ENCODE assay signal across 8 cellular contexts in the genomic region with DNA sequence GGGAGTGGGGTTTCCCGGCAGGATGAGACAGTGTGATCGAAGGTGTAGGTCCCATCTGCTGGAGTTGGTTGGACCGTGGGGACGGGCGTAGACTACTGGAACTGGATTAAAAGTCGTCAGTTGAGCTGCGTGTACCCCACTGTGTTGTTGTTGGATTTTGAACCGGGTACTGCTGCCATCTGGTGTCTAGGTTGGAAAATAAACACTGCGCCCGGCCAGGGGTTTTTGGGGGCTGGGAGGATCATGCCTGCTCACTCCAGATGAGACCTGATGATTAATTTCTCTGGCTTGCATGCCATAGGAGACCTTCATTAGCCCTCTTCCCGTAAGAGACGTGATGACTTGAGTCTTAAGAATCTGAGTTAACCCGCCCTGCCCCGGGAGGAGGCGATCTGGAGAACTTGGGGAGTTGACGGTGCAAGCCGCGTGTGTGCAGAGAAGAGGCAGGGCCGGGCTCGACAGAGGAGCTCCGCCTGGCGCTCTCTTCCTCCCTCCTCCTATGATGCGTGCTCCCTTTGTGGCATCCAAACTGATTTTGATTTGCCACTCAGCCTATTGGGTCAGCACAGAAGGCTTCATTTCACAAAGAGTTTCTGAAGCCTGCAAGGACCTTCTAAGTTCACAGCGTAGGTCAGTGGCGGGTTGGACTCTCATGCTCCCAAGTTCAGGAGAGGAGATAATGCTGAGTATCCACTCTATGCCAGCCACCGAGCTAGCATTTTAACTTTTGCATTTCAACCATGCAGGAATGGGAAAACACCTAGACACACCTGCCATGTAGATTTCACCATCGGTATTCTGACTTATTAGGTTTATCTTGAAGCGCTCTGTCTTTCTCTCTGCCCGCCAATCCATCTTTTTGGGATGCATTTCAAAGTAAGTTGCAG. TPM values are rescaled to one million over a fixed set of nuclear protein-coding genes. Genes with fewer than 3 reads are reported as not detected.
A peak's percentile ranks its signal among the peaks of the same experiment; 100 is the strongest.
DNase-seq lines count a peak whose midpoint lies in the region; ATAC-seq, FAIRE-seq and TF ChIP-seq lines count a peak whose summit lies in the region.

No MANE protein-coding gene starts in this region.

- H3K4me3 ChIP-seq in WERI-Rb-1 (ENCODE audit: low read depth, low read length) (peak overlapping the region; percentile 87), mammary epithelial cell (replicated peaks in 1 of 3; ENCODE audit: insufficient read depth in 1 of 3, low read depth in 2 of 3, low read length in 3 of 3) (peak overlapping the region in 1 of 3 experiments; percentile 19)

- dilution Hi-C loops in mammary epithelial cell (cut with HindIII; ENCODE audit: low sequenced_read_pairs) = loop anchor here (5.0 kb wide), 2 partner anchors 40 to 45 kb away; a partner anchor contains a TSS

- H3K4me2 ChIP-seq in mammary epithelial cell (ENCODE audit: insufficient read depth, low read depth, low read length) = peak overlapping the region; percentile 98

- H2AFZ ChIP-seq in mammary epithelial cell (ENCODE audit: low read depth, low read length) = peak overlapping the region; percentile 28

- H3K27ac ChIP-seq in WERI-Rb-1 (peak overlapping the region; percentile 98), mammary epithelial cell (ENCODE audit: insufficient read depth, low read depth, low read length) (peak overlapping the region; percentile 55)

- no TSS peak for BruUV-seq in mammary epithelial cell (replicated peaks; lab: Mats Ljungman, UMichigan)

- peaks cover 64% of the 10 kb centered on the region for H3K4me1 ChIP-seq in mammary epithelial cell (ENCODE audit: insufficient read depth, low read length)

- H3K9ac ChIP-seq in mammary epithelial cell (ENCODE audit: insufficient read depth, low read length) = peak overlapping the region; percentile 24

- DNase-seq in M059J (ENCODE audit: low read depth) (peak; percentile 100), WERI-Rb-1 (peak; percentile 65), mammary epithelial cell (peak; percentile 99), iris pigment epithelial cell (ENCODE audit: low read depth) (peak; percentile 100), smooth muscle cell of the brain vasculature (ENCODE audit: low read depth, low spot score) (peak; percentile 94), NK-92 (lab: John Stamatoyannopoulos, UW; ENCODE audit: unreplicated experiment) (no peak)

- ATAC-seq in HG03139 (IDR thresholded peaks at IDR 0.05; ENCODE audit: unreplicated experiment) = no peak

- peak; percentile 91 for FAIRE-seq in G401.6 (lab: Jason Lieb, UNC)

- no peaks in the 10 kb centered on the region for H3K27me3 ChIP-seq in WERI-Rb-1 (ENCODE audit: insufficient read depth, low read depth, severe bottlenecking)
- no peaks in the 10 kb centered on the region for H3K27me3 ChIP-seq in mammary epithelial cell (ENCODE audit: insufficient read depth, low read length)

- H3K36me3 ChIP-seq in WERI-Rb-1 (peaks cover 70% of the 10 kb centered on the region), mammary epithelial cell (ENCODE audit: insufficient read depth, low read length) (peaks cover 3% of the 10 kb centered on the region)

- H3K79me2 ChIP-seq in mammary epithelial cell (ENCODE audit: insufficient read depth, low read length) = peaks cover 63% of the 10 kb centered on the region

- H3K9me3 ChIP-seq in WERI-Rb-1 (ENCODE audit: severe bottlenecking) = no peaks in the 10 kb centered on the region
- no peaks in the 10 kb centered on the region for H3K9me3 ChIP-seq in mammary epithelial cell (replicated peaks; ENCODE audit: insufficient read depth, low read length)

- peak; percentile 49; the same call in 1 of the 2 replicates for TF ChIP-seq CTCF in WERI-Rb-1 (IDR thresholded peaks at IDR 0.05; ENCODE audit: low read depth, low read length)
- TF ChIP-seq CTCF in mammary epithelial cell (conservative IDR thresholded peaks at IDR 0.05 in 1 of 2, IDR thresholded peaks at IDR 0.05 in 1 of 2; ENCODE audit: extremely low read depth in 1 of 2, insufficient read depth in 1 of 2, low read depth in 1 of 2, low read length in 2 of 2) = peak; percentile 55 to 70

- intact Hi-C loops in mammary epithelial cell (cut with micrococcal nuclease) = loop anchor here (1.0 to 2.0 kb wide), 6 partner anchors 23 to 179 kb away; no protein-coding TSS in a partner anchor

- WGBS in mammary epithelial cell (ENCODE audit: low coverage, missing lambda C conversion rate) = 19% methylated on average over 25 of the region's 29 CpGs

- CTCF ChIA-PET in mammary epithelial cell (lab: Charles Lee; ENCODE audit: low non-redundant PET) = interaction anchor here (0.6 to 1.2 kb wide), 5 partner anchors 39 to 103 kb away, joined by 4 to 10 read pairs (median 5); no protein-coding TSS in a partner anchor

- H4K20me1 ChIP-seq in mammary epithelial cell (ENCODE audit: insufficient read depth, low read length) = no peaks in the 10 kb centered on the region

- in situ Hi-C loops in mammary epithelial cell (cut with MboI; ENCODE audit: low sequenced_read_pairs in 2 of 2) = loop anchor here (5.0 to 10.0 kb wide), 4 partner anchors 40 to 123 kb away; no protein-coding TSS in a partner anchor

RNA-seq across cellular contexts. Expression of a gene that starts 2.7 kb away (rescaled TPM):
- 35.7 and 60.1 TPM in 2 replicates for total RNA-seq in M059J (2014; rRNA removed; shearing (Covaris generic))
- 10 to 100 TPM; 10.2 to 45.0 TPM for total RNA-seq in mammary epithelial cell
- 32.3 TPM for polyA plus RNA-seq in mammary epithelial cell
- 32.6 TPM for polyA minus RNA-seq in mammary epithelial cell

RNA-seq across cellular contexts. Expression of a gene that starts 9.3 kb away (rescaled TPM):
- total RNA-seq in M059J (2014; rRNA removed; shearing (Covaris generic)) = not detected in 2 replicates
- not detected for total RNA-seq in mammary epithelial cell
- not detected for polyA plus RNA-seq in mammary epithelial cell
- polyA minus RNA-seq in mammary epithelial cell = not detected

RNA-seq across cellular contexts. Expression of a gene that starts 44.6 kb away (rescaled TPM):
- total RNA-seq in M059J (2014; rRNA removed; shearing (Covaris generic)) = 165 and 222 TPM in 2 replicates
- total RNA-seq in mammary epithelial cell = 100 to 1,000 TPM in 1 of 2 donors, 10 to 100 TPM in 1; 89.4 to 147 TPM
- polyA plus RNA-seq in mammary epithelial cell = 140 TPM
- 43.4 TPM for polyA minus RNA-seq in mammary epithelial cell

RNA-seq across cellular contexts. Expression of a gene that starts 56.9 kb away (rescaled TPM):
- total RNA-seq in M059J (2014; rRNA removed; shearing (Covaris generic)) = 9.8 and 24.9 TPM in 2 replicates
- 10 to 100 TPM; 20.3 to 33.5 TPM for total RNA-seq in mammary epithelial cell
- 9.0 TPM for polyA plus RNA-seq in mammary epithelial cell
- polyA minus RNA-seq in mammary epithelial cell = 46.2 TPM
